20 cellular contexts compared by ENCODE assay signal in the genomic region with DNA sequence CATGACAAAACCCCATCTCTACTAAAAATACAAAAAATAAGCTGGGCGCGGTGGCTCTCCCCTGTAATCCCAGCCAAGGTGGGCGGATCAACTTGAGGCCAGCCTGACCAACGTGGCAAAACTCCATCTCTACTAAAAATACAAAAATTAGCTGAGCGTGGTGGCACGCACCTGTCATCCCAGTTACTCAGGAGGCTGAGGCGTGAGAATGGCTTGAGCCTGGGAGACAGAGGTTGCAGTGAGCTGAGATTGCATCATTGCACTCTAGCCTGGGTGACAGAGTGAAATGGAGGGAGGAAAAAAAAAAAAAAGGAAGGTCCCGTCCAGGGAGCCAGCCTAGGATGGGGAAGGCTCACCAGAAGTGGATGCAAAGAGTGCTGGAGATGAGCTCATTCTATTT. TPM values are rescaled to one million over a fixed set of nuclear protein-coding genes. Genes with fewer than 3 reads are reported as not detected.
DNase-seq lines count a peak whose midpoint lies in the region; ATAC-seq and TF ChIP-seq lines count a peak whose summit lies in the region.
"Had no signal": no experiment of that assay in that cellular context is flagged by ENCODE, and none has a peak within 500 bp of the region (broad histone marks: within the 10 kb centered on the region; RNA-seq: fewer than 3 reads in every experiment).

No MANE protein-coding gene starts in this region.

- TF ChIP-seq EP300 in stomach (IDR thresholded peaks at IDR 0.05) = no peak

- H3K27me3 Mint-ChIP-seq in natural killer cell treated with Interleukin-12 subunit alpha and Interleukin-12 subunit beta and Interleukin-15 and Interleukin-18, amount 100 ng/mL, for 72 hours = no peaks in the 10 kb centered on the region
- no peaks in the 10 kb centered on the region for H3K27me3 Mint-ChIP-seq in natural killer cell (ENCODE audit: low read depth in 2 of 2)
- no peaks in the 10 kb centered on the region for H3K27me3 Mint-ChIP-seq in activated naive CD8-positive, alpha-beta T cell treated with anti-CD3 and anti-CD28 coated beads for 36 hours

- no peak for TF ChIP-seq POLR2A in stomach (IDR thresholded peaks at IDR 0.05)

- WGBS in thymus = 93% methylated on average over 8 of the region's 8 CpGs
- WGBS in stomach, 5 donors = 85 to 93% (median 90%) methylated on average over 8 of the region's 8 CpGs

- H3K4me3 Mint-ChIP-seq in natural killer cell treated with Interleukin-12 subunit alpha and Interleukin-12 subunit beta and Interleukin-15 and Interleukin-18, amount 100 ng/mL, for 72 hours = no peak overlapping the region
- H3K4me3 Mint-ChIP-seq in natural killer cell = no peak overlapping the region
- H3K4me3 Mint-ChIP-seq in activated naive CD8-positive, alpha-beta T cell treated with anti-CD3 and anti-CD28 coated beads for 36 hours = peak overlapping the region; percentile 94
- H3K4me3 Mint-ChIP-seq: dendritic cell treated with granulocyte-macrophage colony-stimulating factor and Interleukin-4, amounts not matched to agents 40 ng/mL and 50 ng/mL, for 4 days; neural progenitor cell had no signal

- peaks cover 37% of the 10 kb centered on the region for H3K4me1 ChIP-seq in MM.1S (ENCODE audit: low read length)
- H3K4me1 ChIP-seq in thymus (ENCODE audit: control insufficient read depth, insufficient read depth, low read length) = peaks cover 37% of the 10 kb centered on the region
- H3K4me1 ChIP-seq in stomach = no peaks in the 10 kb centered on the region
- H3K4me1 ChIP-seq: body of pancreas, neural progenitor cell, testis had no signal

- H3K36me3 ChIP-seq in MM.1S (replicated peaks; ENCODE audit: insufficient read depth, low read length) = no peaks in the 10 kb centered on the region
- no peaks in the 10 kb centered on the region for H3K36me3 ChIP-seq in thymus (ENCODE audit: control insufficient read depth, insufficient read depth)
- H3K36me3 ChIP-seq in stomach = peaks cover 0 to 67% (median 35%) of the 10 kb centered on the region in 4 donors
- H3K36me3 ChIP-seq: neural progenitor cell had no signal

- intact Hi-C loops in natural killer cell (cut with micrococcal nuclease) = no loop called here
- intact Hi-C loops in stomach (cut with DNase I; ENCODE audit: low total_unique reads) = no loop called here

- H3K79me2 ChIP-seq in MM.1S (ENCODE audit: low read length) = no peaks in the 10 kb centered on the region

- no peaks in the 10 kb centered on the region for H4K20me1 ChIP-seq in MM.1S (ENCODE audit: insufficient read depth, low read length)

- H3F3A ChIP-seq in MM.1S (ENCODE audit: insufficient read depth, low read length) = peaks cover 22% of the 10 kb centered on the region

- H3K4me3 ChIP-seq in MM.1S (ENCODE audit: low read length) (no peak overlapping the region), thymus (ENCODE audit: low read length) (no peak overlapping the region), stomach (no peak overlapping the region)
- H3K4me3 ChIP-seq: body of pancreas, neural progenitor cell, testis had no signal

- peak overlapping the region; percentile 6; the same call in 1 of the 2 replicates for H3K9ac ChIP-seq in MM.1S (ENCODE audit: low read length)
- H3K9ac ChIP-seq: neural progenitor cell had no signal

- DNase-seq in natural killer cell treated with Interleukin-12 subunit alpha and Interleukin-12 subunit beta and Interleukin-15 and Interleukin-18, amount 100 ng/mL, for 72 hours (ENCODE audit: low spot score) = no peak
- no peak for DNase-seq in natural killer cell
- DNase-seq in MM.1S = no peak
- DNase-seq in activated naive CD8-positive, alpha-beta T cell treated with anti-CD3 and anti-CD28 coated beads for 36 hours = no peak
- no peak for DNase-seq in stomach
- no peak for DNase-seq in activated CD4-positive, CD25-positive, alpha-beta regulatory T cell treated with anti-CD3 and anti-CD28 coated beads, Interleukin-2, amount 50 U/mL, for 72 hours
- DNase-seq: AML-193, body of pancreas, DMS153, erythroblast, NCI-H1092 treated with DMSO at 0.1 percent for 48 hours, NCI-H2171, NCI-H82, testis had no signal

- H3K27ac ChIP-seq in MM.1S (ENCODE audit: low read length) (peak overlapping the region; percentile 27; the same call in 1 of the 2 replicates), thymus (ENCODE audit: low read depth) (peak overlapping the region; percentile 88), stomach (no peak overlapping the region)
- H3K27ac ChIP-seq: body of pancreas, neural progenitor cell, testis, VCaP had no signal

- peak overlapping the region; percentile 68 to 82 for H3K27ac Mint-ChIP-seq in natural killer cell treated with Interleukin-12 subunit alpha and Interleukin-12 subunit beta and Interleukin-15 and Interleukin-18, amount 100 ng/mL, for 72 hours
- H3K27ac Mint-ChIP-seq in natural killer cell = peak overlapping the region in 1 of 2 donors; percentile 79
- peak overlapping the region; percentile 99 for H3K27ac Mint-ChIP-seq in activated naive CD8-positive, alpha-beta T cell treated with anti-CD3 and anti-CD28 coated beads for 36 hours
- H3K27ac Mint-ChIP-seq: dendritic cell treated with granulocyte-macrophage colony-stimulating factor and Interleukin-4, amounts not matched to agents 40 ng/mL and 50 ng/mL, for 4 days; neural progenitor cell had no signal

- no peaks in the 10 kb centered on the region for H3K27me3 ChIP-seq in MM.1S (replicated peaks; ENCODE audit: insufficient read depth, low read length)
- no peaks in the 10 kb centered on the region for H3K27me3 ChIP-seq in thymus (ENCODE audit: control insufficient read depth, insufficient read depth)
- no peaks in the 10 kb centered on the region for H3K27me3 ChIP-seq in stomach
- H3K27me3 ChIP-seq: body of pancreas, neural progenitor cell, testis had no signal

- H3K36me3 Mint-ChIP-seq in natural killer cell treated with Interleukin-12 subunit alpha and Interleukin-12 subunit beta and Interleukin-15 and Interleukin-18, amount 100 ng/mL, for 72 hours = no peaks in the 10 kb centered on the region
- no peaks in the 10 kb centered on the region for H3K36me3 Mint-ChIP-seq in natural killer cell
- H3K36me3 Mint-ChIP-seq in activated naive CD8-positive, alpha-beta T cell treated with anti-CD3 and anti-CD28 coated beads for 36 hours = peaks cover 60% of the 10 kb centered on the region
- H3K36me3 Mint-ChIP-seq: neural progenitor cell had no signal

- no peak for TF ChIP-seq CTCF in natural killer cell (IDR thresholded peaks at IDR 0.05)
- TF ChIP-seq CTCF in MM.1S (IDR thresholded peaks at IDR 0.05; ENCODE audit: low read length) = no peak
- no peak for TF ChIP-seq CTCF in stomach (IDR thresholded peaks at IDR 0.05)

- H3K4me1 Mint-ChIP-seq in natural killer cell treated with Interleukin-12 subunit alpha and Interleukin-12 subunit beta and Interleukin-15 and Interleukin-18, amount 100 ng/mL, for 72 hours (ENCODE audit: low read depth in 2 of 2) = peaks cover 10 to 16% of the 10 kb centered on the region in 2 donors
- H3K4me1 Mint-ChIP-seq in natural killer cell = peaks cover 9 to 25% of the 10 kb centered on the region in 2 donors
- H3K4me1 Mint-ChIP-seq in activated naive CD8-positive, alpha-beta T cell treated with anti-CD3 and anti-CD28 coated beads for 36 hours = peaks cover 64% of the 10 kb centered on the region

- no peaks in the 10 kb centered on the region for H3K9me3 Mint-ChIP-seq in natural killer cell treated with Interleukin-12 subunit alpha and Interleukin-12 subunit beta and Interleukin-15 and Interleukin-18, amount 100 ng/mL, for 72 hours
- H3K9me3 Mint-ChIP-seq in natural killer cell = no peaks in the 10 kb centered on the region
- no peaks in the 10 kb centered on the region for H3K9me3 Mint-ChIP-seq in activated naive CD8-positive, alpha-beta T cell treated with anti-CD3 and anti-CD28 coated beads for 36 hours
- H3K9me3 Mint-ChIP-seq: dendritic cell treated with granulocyte-macrophage colony-stimulating factor and Interleukin-4, amounts not matched to agents 40 ng/mL and 50 ng/mL, for 4 days; neural progenitor cell had no signal

- no peaks in the 10 kb centered on the region for H3K9me2 ChIP-seq in MM.1S (replicated peaks; ENCODE audit: insufficient read depth, low read length)

- 0 out of 2 replicates have a peak overlapping the region, but pooled peaks have one; percentile 41 for H3K4me2 ChIP-seq in MM.1S (ENCODE audit: low read depth, low read length)
- H3K4me2 ChIP-seq: neural progenitor cell had no signal

- no peak for ATAC-seq in natural killer cell treated with Interleukin-12 subunit alpha and Interleukin-12 subunit beta and Interleukin-15 and Interleukin-18, amount 100 ng/mL, for 72 hours
- ATAC-seq in natural killer cell (no peak), HG02763 (IDR thresholded peaks at IDR 0.05; ENCODE audit: unreplicated experiment) (no peak)
- ATAC-seq: body of pancreas, HCT116 had no signal

- H3K9me3 ChIP-seq in MM.1S (replicated peaks; ENCODE audit: insufficient read depth, low read length) = no peaks in the 10 kb centered on the region
- no peaks in the 10 kb centered on the region for H3K9me3 ChIP-seq in thymus (ENCODE audit: control insufficient read depth)
- no peaks in the 10 kb centered on the region for H3K9me3 ChIP-seq in stomach
- H3K9me3 ChIP-seq: body of pancreas, testis had no signal

- peak overlapping the region; percentile 24; the same call in 1 of the 2 replicates for H2AFZ ChIP-seq in MM.1S (ENCODE audit: low read length)
- H2AFZ ChIP-seq: neural progenitor cell had no signal

RNA-seq across cellular contexts. Expression of a gene that starts 2.0 kb away (rescaled TPM):
- total RNA-seq in natural killer cell treated with Interleukin-12 subunit alpha and Interleukin-12 subunit beta and Interleukin-15 and Interleukin-18, amount 100 ng/mL, for 72 hours = 1 to 10 TPM; 2.1 to 2.2 TPM
- total RNA-seq in natural killer cell (10 to 100 TPM in 1 of 3 donors, 1 to 10 TPM in 2; 2.7 to 13.7 (median 3.1) TPM), stomach (1 to 10 TPM in 1 of 5 donors, under 1 TPM in 1, not detected in 3; 0.92 to 8.7 TPM)
- total RNA-seq in activated naive CD8-positive, alpha-beta T cell treated with anti-CD3 and anti-CD28 coated beads for 36 hours = 100 to 1,000 TPM; 175 to 181 TPM
- polyA plus RNA-seq in thymus (75.4 TPM), stomach (1 to 10 TPM; 1.7 to 5.8 (median 3.2) TPM)
- total RNA-seq: body of pancreas had no signal

RNA-seq across cellular contexts. Expression of a gene that starts 9.0 kb away (rescaled TPM):
- 10 to 100 TPM; 24.6 to 26.3 TPM for total RNA-seq in natural killer cell treated with Interleukin-12 subunit alpha and Interleukin-12 subunit beta and Interleukin-15 and Interleukin-18, amount 100 ng/mL, for 72 hours
- 10 to 100 TPM; 43.0 to 51.4 (median 46.9) TPM for total RNA-seq in natural killer cell
- total RNA-seq in activated naive CD8-positive, alpha-beta T cell treated with anti-CD3 and anti-CD28 coated beads for 36 hours = 10 to 100 TPM; 23.7 to 26.6 TPM
- polyA plus RNA-seq in thymus = 28.6 TPM
- 100 to 1,000 TPM in 1 of 5 donors, 10 to 100 TPM in 4; 15.2 to 115 (median 40.0) TPM for total RNA-seq in stomach
- polyA plus RNA-seq in stomach = 10 to 100 TPM; 13.0 to 15.3 (median 15.1) TPM

RNA-seq across cellular contexts. Expression of a gene that starts 27.7 kb away (rescaled TPM):
- total RNA-seq in natural killer cell treated with Interleukin-12 subunit alpha and Interleukin-12 subunit beta and Interleukin-15 and Interleukin-18, amount 100 ng/mL, for 72 hours = 10 to 100 TPM; 24.1 to 36.8 TPM
- total RNA-seq in natural killer cell (10 to 100 TPM; 81.0 to 84.3 (median 83.8) TPM), stomach (10 to 100 TPM in 2 of 5 donors, 1 to 10 TPM in 3; 1.2 to 16.5 (median 4.8) TPM)
- total RNA-seq in activated naive CD8-positive, alpha-beta T cell treated with anti-CD3 and anti-CD28 coated beads for 36 hours = 10 to 100 TPM; 34.8 to 35.7 TPM
- polyA plus RNA-seq in thymus (17.2 TPM), stomach (1 to 10 TPM in 2 of 3 donors, not detected in 1; 2.6 to 8.9 TPM)

RNA-seq across cellular contexts. Expression of a gene that starts 50.3 kb away (rescaled TPM):
- 100 to 1,000 TPM; 200 to 217 TPM for total RNA-seq in natural killer cell treated with Interleukin-12 subunit alpha and Interleukin-12 subunit beta and Interleukin-15 and Interleukin-18, amount 100 ng/mL, for 72 hours
- 10 to 100 TPM; 32.8 to 48.3 (median 45.4) TPM for total RNA-seq in natural killer cell
- total RNA-seq in activated naive CD8-positive, alpha-beta T cell treated with anti-CD3 and anti-CD28 coated beads for 36 hours = 100 to 1,000 TPM; 311 to 312 TPM
- polyA plus RNA-seq in thymus = 136 TPM
- 100 to 1,000 TPM in 1 of 5 donors, 10 to 100 TPM in 4; 26.8 to 146 (median 50.7) TPM for total RNA-seq in stomach
- polyA plus RNA-seq in stomach = 100 to 1,000 TPM; 108 to 143 (median 128) TPM

RNA-seq across cellular contexts. Expression of a gene that starts 51.1 kb away (rescaled TPM):
- 100 to 1,000 TPM in 1 of 2 donors, 10 to 100 TPM in 1; 73.4 to 131 TPM for total RNA-seq in natural killer cell treated with Interleukin-12 subunit alpha and Interleukin-12 subunit beta and Interleukin-15 and Interleukin-18, amount 100 ng/mL, for 72 hours
- total RNA-seq in natural killer cell = 10 to 100 TPM; 38.8 to 53.1 (median 44.1) TPM
- total RNA-seq in activated naive CD8-positive, alpha-beta T cell treated with anti-CD3 and anti-CD28 coated beads for 36 hours = 100 to 1,000 TPM; 167 to 171 TPM
- 18.8 TPM for polyA plus RNA-seq in thymus
- total RNA-seq in stomach = 100 to 1,000 TPM in 1 of 5 donors, 10 to 100 TPM in 4; 15.4 to 105 (median 17.9) TPM
- 10 to 100 TPM in 1 of 3 donors, 1 to 10 TPM in 2; 8.3 to 18.3 (median 9.7) TPM for polyA plus RNA-seq in stomach

Comparison
In these comparisons a context has a peak if more than half of its experiments do, and no peak if none do; other contexts are left out.
1. H3K27ac ChIP-seq: peak in MM.1S (single experiment) and thymus (single experiment); none in stomach (0 of 5).
2. RNA of a gene that starts 2.0 kb away (total RNA-seq): 175 to 181 TPM in activated naive CD8-positive, alpha-beta T cell treated with anti-CD3 and anti-CD28 coated beads for 36 hours; 2.7 to 13.7 TPM in natural killer cell, 2.1 to 2.2 TPM in natural killer cell treated with Interleukin-12 subunit alpha and Interleukin-12 subunit beta and Interleukin-15 and Interleukin-18, amount 100 ng/mL, for 72 hours and 0.92 to 8.7 TPM in stomach; every median in the first group is over 10 times any median in the second.